Comparison of ENCODE assay signal across 3 cellular contexts in genomic region chr5:1444361-1445189, GRCh38.
TF ChIP-seq lines count a peak whose summit lies in the region.

No MANE protein-coding gene starts in this region.

TF ChIP-seq in A549, 52 proteins besides CTCF, POLR2A, EP300 and RAD21:
- TF ChIP-seq FOXS1 (CRISPR knock-in tag; IDR thresholded peaks at IDR 0.05) (no peak), E2F6 (IDR thresholded peaks at IDR 0.05; ENCODE audit: borderline replicate concordance, low read depth) (no peak), CHD4 (IDR thresholded peaks at IDR 0.05; ENCODE audit: borderline replicate concordance) (no peak), RCOR1 (IDR thresholded peaks at IDR 0.05; ENCODE audit: low read depth, low read length) (no peak), HOXB5 (CRISPR knock-in tag; IDR thresholded peaks at IDR 0.05) (no peak), HES2 (IDR thresholded peaks at IDR 0.05) (no peak), NR3C1 (IDR thresholded peaks at IDR 0.05) (no peak), HEYL (CRISPR knock-in tag; IDR thresholded peaks at IDR 0.05) (no peak), SMC3 (IDR thresholded peaks at IDR 0.05) (no peak), KDM1A (IDR thresholded peaks at IDR 0.05; ENCODE audit: low read depth) (no peak), ESRRA (IDR thresholded peaks at IDR 0.05; ENCODE audit: borderline replicate concordance, low read length) (no peak), JUN (IDR thresholded peaks at IDR 0.05) (no peak), HDAC2 (IDR thresholded peaks at IDR 0.05) (no peak)

TF ChIP-seq in endothelial cell of umbilical vein, 7 proteins besides CTCF, POLR2A, EP300 and RAD21:
- TF ChIP-seq POLR2AphosphoS5 (IDR thresholded peaks at IDR 0.05; ENCODE audit: insufficient read depth, low read depth, low read length) (no peak), EZH2 (IDR thresholded peaks at IDR 0.05; ENCODE audit: borderline replicate concordance, low read depth, low read length, severe bottlenecking) (peak; percentile 71), FOS (IDR thresholded peaks at IDR 0.05; ENCODE audit: borderline replicate concordance, insufficient read depth, low read length) (no peak)

TF ChIP-seq in neural cell, 6 proteins besides CTCF, POLR2A, EP300 and RAD21:
- peak; percentile 77 for TF ChIP-seq EZH2 (IDR thresholded peaks at IDR 0.05; ENCODE audit: borderline replicate concordance, insufficient read depth, low read length, poor library complexity, severe bottlenecking)
- TF ChIP-seq MXI1 (conservative IDR thresholded peaks at IDR 0.05; ENCODE audit: poor library complexity, severe bottlenecking), result no peak
